In genomic region chr19:29680447-29680846, GRCh38 we compare ENCODE assay signal across 9 cellular contexts. TPM values are rescaled to one million over a fixed set of nuclear protein-coding genes. Genes with fewer than 3 reads are reported as not detected.
DNase-seq lines count a peak whose midpoint lies in the region; ATAC-seq, FAIRE-seq and TF ChIP-seq lines count a peak whose summit lies in the region.
"Had no signal": no experiment of that assay in that cellular context is flagged by ENCODE, and none has a peak within 500 bp of the region (broad histone marks: within the 10 kb centered on the region; RNA-seq: fewer than 3 reads in every experiment).

No MANE protein-coding gene starts in this region.

- peak overlapping the region; percentile 80 for H2AFZ ChIP-seq in GM12878 (ENCODE audit: control insufficient read depth, low read depth, low read length)

- no peaks in the 10 kb centered on the region for H3K9me3 Mint-ChIP-seq in progenitor cell of endocrine pancreas (ENCODE audit: low read depth)

- TF ChIP-seq POLR2A in GM12891 (IDR thresholded peaks at IDR 0.05; ENCODE audit: low read depth, low read length) (no peak), GM12878 (IDR thresholded peaks at IDR 0.05; ENCODE audit: low read depth, low read length) (peak; percentile 72)

- H3K27ac Mint-ChIP-seq in progenitor cell of endocrine pancreas, result no peak overlapping the region

- H3K4me2 ChIP-seq in GM12878 (ENCODE audit: control insufficient read depth, insufficient read depth), result peak overlapping the region; percentile 83

- FAIRE-seq in GM12891 (lab: Jason Lieb, UNC), result peak; percentile 91
- FAIRE-seq in GM12878 (lab: Jason Lieb, UNC), result no peak

- H3K27me3 Mint-ChIP-seq in progenitor cell of endocrine pancreas, result no peaks in the 10 kb centered on the region

- peak overlapping the region; percentile 34; the same call in 1 of the 2 replicates for H3K9ac ChIP-seq in GM12878 (ENCODE audit: control insufficient read depth, insufficient read depth, low read length)

- H3K27ac ChIP-seq in GM12878 (ENCODE audit: control insufficient read depth, insufficient read depth), result peak overlapping the region; percentile 86

- TF ChIP-seq EP300 in GM12878 (IDR thresholded peaks at IDR 0.05; ENCODE audit: borderline replicate concordance in 1 of 2, control insufficient read depth in 1 of 2, low read depth in 2 of 2, low read length in 2 of 2), result no peak

- SMC1A ChIA-PET in GM12878 (lab: Charles Lee; ENCODE audit: uncharacterized antibody, unreplicated experiment), result interaction anchor here (1.0 to 1.3 kb wide), 4 partner anchors 8 to 33 kb away, joined by 3 to 5 read pairs (median 4); no protein-coding TSS in a partner anchor

- H3K4me3 ChIP-seq in GM12878, result no peak overlapping the region

- TF ChIP-seq CTCF in GM12878 (IDR thresholded peaks at IDR 0.05 in 2 of 3, conservative IDR thresholded peaks at IDR 0.05 in 1 of 3; ENCODE audit: control insufficient read depth in 2 of 3, extremely low read depth in 1 of 3, insufficient read depth in 1 of 3, low read depth in 3 of 3, low read length in 3 of 3) (no peak), progenitor cell of endocrine pancreas (IDR thresholded peaks at IDR 0.05; ENCODE audit: unreplicated experiment) (no peak)

- H3K79me2 ChIP-seq in GM12878 (ENCODE audit: control insufficient read depth, insufficient read depth, low read length), result no peaks in the 10 kb centered on the region; the same call in none of the 2 replicates

- ATAC-seq in HG02943 (IDR thresholded peaks at IDR 0.05; ENCODE audit: low read depth, unreplicated experiment) (peak; percentile 66), GM12878 (peak; percentile 91)
- ATAC-seq: HCT116 had no signal

- H3K36me3 Mint-ChIP-seq in progenitor cell of endocrine pancreas (ENCODE audit: insufficient read depth), result no peaks in the 10 kb centered on the region

- H3K4me1 ChIP-seq in GM12878 (ENCODE audit: control insufficient read depth, insufficient read depth, low read length), result peaks cover 27% of the 10 kb centered on the region

- H3K27me3 ChIP-seq in GM12878 (replicated peaks in 1 of 2; ENCODE audit: control insufficient read depth in 2 of 2, insufficient read depth in 2 of 2, low read length in 1 of 2), result no peaks in the 10 kb centered on the region

- POLR2A ChIA-PET in GM12878 (lab: Charles Lee), result interaction anchor here (1.0 kb wide), 1 partner anchor 15 kb away, joined by 3 read pairs; the partner anchor contains the start of gene PLEKHF1

- no peaks in the 10 kb centered on the region for H3K9me3 ChIP-seq in GM12878 (replicated peaks; ENCODE audit: control insufficient read depth, insufficient read depth, low read length)

- in situ Hi-C loops in GM12878 (cut with MboI), result no loop called here

- 10% methylated on average over 12 of the region's 12 CpGs for WGBS in GM12878 (ENCODE audit: insufficient coverage, insufficient replicate concordance, low lambda C conversion rate, missing lambda C conversion rate)

- BruUV-seq in GM12878 (replicated peaks; lab: Mats Ljungman, UMichigan), result no TSS peak

- TF ChIP-seq RAD21 in GM12878 (IDR thresholded peaks at IDR 0.05; ENCODE audit: insufficient read depth, low read depth, low read length), result no peak

- CTCF ChIA-PET in GM12878 (lab: Yijun Ruan, JAX), result interaction anchor here (0.5 to 1.8 kb wide), 4 partner anchors 7 to 982 kb away, joined by 3 to 6 read pairs (median 4); partner anchors contain the start of gene PLEKHF1

- H4K20me1 ChIP-seq in GM12878 (ENCODE audit: control insufficient read depth, insufficient read depth), result no peaks in the 10 kb centered on the region

- DNase-seq in GM12891 (ENCODE audit: insufficient read length, low spot score) (peak; percentile 73), UCSD-AML1 (lab: John Stamatoyannopoulos, UW; ENCODE audit: unreplicated experiment) (peak; percentile 92), GM12878 (ENCODE audit: low read depth, low spot score) (no peak), progenitor cell of endocrine pancreas (ENCODE audit: low spot score, unreplicated experiment) (no peak), DMS 273 (lab: John Stamatoyannopoulos, UW; ENCODE audit: unreplicated experiment) (no peak), NCI-H446 treated with DMSO at 0.1 percent for 48 hours (lab: John Stamatoyannopoulos, UW) (no peak)
- DNase-seq in stimulated activated CD4-positive, alpha-beta T cell treated with anti-CD3 and anti-CD28 coated beads, Interleukin-12 subunit alpha, Interleukin-12 subunit beta, amount 100 ng/mL, for 48 hours (ENCODE audit: low read depth in 2 of 3, low spot score in 1 of 3), result peak; percentile 76 to 81 (median 77)

- peaks cover 0 to 21% of the 10 kb centered on the region in 2 experiments; a peak in 3 of 4 replicates for H3K36me3 ChIP-seq in GM12878 (ENCODE audit: control insufficient read depth in 2 of 2, insufficient read depth in 2 of 2, low read length in 1 of 2)

- H3K4me3 Mint-ChIP-seq in progenitor cell of endocrine pancreas (ENCODE audit: low read depth), result no peak overlapping the region

- no peaks in the 10 kb centered on the region for H3K4me1 Mint-ChIP-seq in progenitor cell of endocrine pancreas (ENCODE audit: low read depth)

- RAD21 ChIA-PET in GM12878 (lab: Charles Lee; ENCODE audit: unreplicated experiment), result interaction anchor here (3.1 kb wide), 1 partner anchor 36 kb away, joined by 8 read pairs; no protein-coding TSS in a partner anchor

- intact Hi-C loops in GM12878 (cut with micrococcal nuclease; ENCODE audit: unreplicated experiment), result no loop called here

TF ChIP-seq in GM12891, 5 proteins besides CTCF, POLR2A, EP300 and RAD21:
- TF ChIP-seq SPI1 (IDR thresholded peaks at IDR 0.05; ENCODE audit: low read depth, low read length) (peak; percentile 44), TAF1 (IDR thresholded peaks at IDR 0.05; ENCODE audit: low read depth, low read length) (no peak)

TF ChIP-seq in GM12878, 131 proteins besides CTCF, POLR2A, EP300 and RAD21 (continues in another document):
- 0 out of 2 replicates have a peak, but pooled peaks have one; percentile 16 for TF ChIP-seq MAX (IDR thresholded peaks at IDR 0.05; ENCODE audit: low read depth, low read length)
- TF ChIP-seq NBN (IDR thresholded peaks at IDR 0.05), result 0 out of 2 replicates have a peak, but pooled peaks have one; percentile 21
- peak in 1 of 2 experiments; percentile 80; a peak in 2 of 4 replicates for TF ChIP-seq ETV6 (conservative IDR thresholded peaks at IDR 0.05 in 1 of 2, IDR thresholded peaks at IDR 0.05 in 1 of 2; ENCODE audit: borderline replicate concordance in 1 of 2, low read depth in 1 of 2)
- TF ChIP-seq KLF5 (IDR thresholded peaks at IDR 0.05; ENCODE audit: partially characterized antibody), result no peak
- no peak for TF ChIP-seq ZNF207 (IDR thresholded peaks at IDR 0.05; ENCODE audit: borderline replicate concordance)
- TF ChIP-seq ZNF217 (IDR thresholded peaks at IDR 0.05), result no peak
- no peak for TF ChIP-seq TBL1XR1 (IDR thresholded peaks at IDR 0.05; ENCODE audit: low read depth, low read length)
- no peak for TF ChIP-seq BACH1 (IDR thresholded peaks at IDR 0.05; ENCODE audit: borderline replicate concordance)

RNA-seq across cellular contexts. Expression of gene PLEKHF1, which starts 15.2 kb away (rescaled TPM):
- 5.1 TPM for polyA plus RNA-seq in GM12891 (2012; ENCODE audit: low read depth, missing spikeins)
- total RNA-seq in GM12878 (2013; cell fraction: nucleolus; rRNA removed), result 27.3 and 32.2 TPM in 2 replicates
- total RNA-seq in GM12878 (2014; rRNA removed), result 18.6 and 20.2 TPM in 2 replicates
- total RNA-seq in GM12878 (2014; rRNA removed; fragmentation: Illumina TruSeq; extraction: Trizol), result 2.5 and 4.0 TPM in 2 replicates
- 17.6 and 19.1 TPM in 2 replicates for total RNA-seq in GM12878 (2021)
- polyA plus RNA-seq in GM12878 (2011; ENCODE audit: low read depth), result 1.8 TPM
- 6.0 and 15.8 TPM in 2 replicates for polyA plus RNA-seq in GM12878 (2011; rRNA removed)
- polyA plus RNA-seq in GM12878 (2011; cell fraction: cytosol; rRNA removed), result 25.9 and 36.4 TPM in 2 replicates
- polyA plus RNA-seq in GM12878 (2011; cell fraction: nucleus; rRNA removed), result 40.4 and 43.7 TPM in 2 replicates
- polyA plus RNA-seq in GM12878 (2012), result 6.0 and 11.1 TPM in 2 replicates
- 0.19 and 2.4 TPM in 2 replicates for polyA plus RNA-seq in GM12878 (2014; fragmentation: Illumina TruSeq; extraction: Trizol)
- polyA plus RNA-seq in GM12878 (2014; fragmentation: Nextera tagmentation; extraction: Ambion mirVana), result under 1 TPM; 0.10 to 0.31 TPM
- 20.3 and 23.0 TPM in 2 replicates for polyA plus RNA-seq in GM12878 (2014; rRNA removed)
- polyA plus RNA-seq in GM12878 (2016; fragmentation: Nextera tagmentation; extraction: Ambion mirVana), result 10 to 100 TPM; 14.8 to 19.5 TPM
- 11.6 and 26.6 TPM in 2 replicates for polyA minus RNA-seq in GM12878 (2011; rRNA and poly(A)+ RNA removed)
- polyA minus RNA-seq in GM12878 (2011; cell fraction: cytosol; rRNA and poly(A)+ RNA removed), result 13.9 and 17.0 TPM in 2 replicates
- 19.7 and 32.3 TPM in 2 replicates for polyA minus RNA-seq in GM12878 (2011; cell fraction: nucleus; rRNA and poly(A)+ RNA removed)
- total RNA-seq in progenitor cell of endocrine pancreas, result 7.9 and 9.6 TPM in 2 replicates

RNA-seq across cellular contexts. Expression of gene C19orf12, which starts 34.6 kb away (rescaled TPM):
- 10.3 TPM for polyA plus RNA-seq in GM12891 (2012; ENCODE audit: low read depth, missing spikeins)
- total RNA-seq in GM12878 (2013; cell fraction: nucleolus; rRNA removed), result 24.8 and 33.3 TPM in 2 replicates
- total RNA-seq in GM12878 (2014; rRNA removed), result 20.4 and 21.9 TPM in 2 replicates
- 10.6 and 12.8 TPM in 2 replicates for total RNA-seq in GM12878 (2014; rRNA removed; fragmentation: Illumina TruSeq; extraction: Trizol)
- 20.9 and 21.6 TPM in 2 replicates for total RNA-seq in GM12878 (2021)
- 7.3 TPM for polyA plus RNA-seq in GM12878 (2011; ENCODE audit: low read depth)
- 23.5 and 24.9 TPM in 2 replicates for polyA plus RNA-seq in GM12878 (2011; rRNA removed)
- polyA plus RNA-seq in GM12878 (2011; cell fraction: cytosol; rRNA removed), result 22.2 and 29.7 TPM in 2 replicates
- 23.6 and 25.4 TPM in 2 replicates for polyA plus RNA-seq in GM12878 (2011; cell fraction: nucleus; rRNA removed)
- polyA plus RNA-seq in GM12878 (2012), result 13.2 and 14.9 TPM in 2 replicates
- polyA plus RNA-seq in GM12878 (2014; fragmentation: Illumina TruSeq; extraction: Trizol), result 8.2 and 12.5 TPM in 2 replicates
- polyA plus RNA-seq in GM12878 (2014; fragmentation: Nextera tagmentation; extraction: Ambion mirVana), result 1 to 10 TPM; 2.3 to 6.6 TPM
- polyA plus RNA-seq in GM12878 (2014; rRNA removed), result 19.6 and 22.6 TPM in 2 replicates
- polyA plus RNA-seq in GM12878 (2016; fragmentation: Nextera tagmentation; extraction: Ambion mirVana), result 10 to 100 TPM; 20.0 to 20.5 TPM
- 9.3 and 15.4 TPM in 2 replicates for polyA minus RNA-seq in GM12878 (2011; rRNA and poly(A)+ RNA removed)
- polyA minus RNA-seq in GM12878 (2011; cell fraction: cytosol; rRNA and poly(A)+ RNA removed), result 6.0 and 7.4 TPM in 2 replicates
- polyA minus RNA-seq in GM12878 (2011; cell fraction: nucleus; rRNA and poly(A)+ RNA removed), result 5.3 and 8.3 TPM in 2 replicates
- total RNA-seq in progenitor cell of endocrine pancreas, result 35.2 and 37.6 TPM in 2 replicates

Comparison
In these comparisons a context has a peak if more than half of its experiments do, and no peak if none do; other contexts are left out.
1. DNase-seq: peak in GM12891 (single experiment), UCSD-AML1 (single experiment) and stimulated activated CD4-positive, alpha-beta T cell treated with anti-CD3 and anti-CD28 coated beads, Interleukin-12 subunit alpha, Interleukin-12 subunit beta, amount 100 ng/mL, for 48 hours (3 of 3); none in GM12878 (single experiment), progenitor cell of endocrine pancreas (single experiment), DMS 273 (single experiment) and NCI-H446 treated with DMSO at 0.1 percent for 48 hours (single experiment).